Comparison of ENCODE assay signal across 30 cellular contexts in the genomic region with DNA sequence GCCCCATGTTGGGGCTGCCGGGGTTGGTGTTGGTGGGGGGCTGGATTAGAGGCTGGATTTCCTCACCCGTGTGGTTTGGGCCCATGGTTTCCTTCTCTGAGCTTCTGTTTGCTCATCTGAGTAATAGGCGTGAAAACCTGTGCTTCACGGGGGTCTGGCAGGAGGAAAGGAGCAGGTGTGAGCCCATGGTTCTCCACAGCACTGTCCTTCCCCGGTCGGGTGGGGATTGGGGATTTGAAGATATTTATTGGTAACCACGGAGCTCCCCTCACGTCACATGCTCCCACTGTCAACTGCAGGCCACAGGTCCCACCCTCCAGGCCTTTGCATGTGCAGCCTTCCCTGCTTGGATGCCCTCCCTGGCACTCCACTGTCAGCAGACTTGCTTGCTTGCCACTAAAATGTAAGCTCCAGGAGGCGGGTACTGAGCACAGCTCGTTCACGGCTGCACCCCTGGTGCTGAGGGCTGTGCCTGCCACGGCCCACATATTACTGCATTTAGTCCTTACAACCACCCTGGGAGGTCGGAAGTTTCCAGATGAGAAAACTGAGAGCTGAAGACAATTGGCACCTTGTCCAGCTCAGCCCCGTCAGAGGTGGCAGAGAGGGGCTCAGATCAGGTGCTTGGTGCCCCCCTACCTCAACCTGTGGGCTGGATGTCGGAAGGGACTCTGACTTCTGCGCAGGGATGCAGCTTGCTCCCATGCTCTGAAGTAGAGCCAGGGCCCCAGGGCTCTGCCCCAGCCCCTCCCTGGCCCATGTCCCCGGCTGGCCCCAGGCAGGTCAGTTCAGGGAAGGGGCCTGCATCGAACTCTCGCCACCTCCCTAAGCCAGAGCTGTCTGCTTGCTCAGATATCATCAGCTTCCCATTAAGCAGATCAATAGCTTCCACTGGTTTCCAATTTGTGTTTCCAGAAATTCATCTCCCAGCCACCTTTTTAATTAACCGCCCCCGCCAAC.
"Had no signal": no experiment of that assay in that cellular context is flagged by ENCODE, and none has a peak within 500 bp of the region (broad histone marks: within the 10 kb centered on the region; RNA-seq: fewer than 3 reads in every experiment).

No MANE protein-coding gene starts in this region.

- H3K4me3 ChIP-seq: ascending aorta, cardiac muscle cell, coronary artery, dorsolateral prefrontal cortex, gastroesophageal sphincter, heart left ventricle, lower lobe of right lung, right lobe of liver, suprapubic skin, tibial nerve had no signal

- H3K36me3 Mint-ChIP-seq: activated naive CD4-positive, alpha-beta T cell treated with anti-CD3 and anti-CD28 coated beads, Interleukin-2, amount 10 ng/mL, durations not matched to agents 7 days and 5 days; activated naive CD8-positive, alpha-beta T cell treated with anti-CD3 and anti-CD28 coated beads, Interleukin-2, amount 10 ng/mL, durations not matched to agents 7 days and 5 days; brain; natural killer cell treated with Interleukin-12 subunit alpha and Interleukin-12 subunit beta and Interleukin-15 and Interleukin-18, amount 100 ng/mL, for 72 hours had no signal

- H3K4me1 ChIP-seq: ascending aorta, gastroesophageal sphincter, heart left ventricle, lower lobe of right lung, right lobe of liver, suprapubic skin, tibial nerve had no signal

- H3K27ac Mint-ChIP-seq: activated CD4-positive, alpha-beta memory T cell treated with anti-CD3 and anti-CD28 coated beads, Interleukin-2, amount 10 ng/mL, durations not matched to agents 7 days and 5 days; activated CD4-positive, alpha-beta T cell treated with anti-CD3 and anti-CD28 coated beads, Interleukin-2, amount 10 ng/mL, durations not matched to agents 7 days and 5 days; activated naive CD4-positive, alpha-beta T cell treated with anti-CD3 and anti-CD28 coated beads, Interleukin-2, amount 10 ng/mL, durations not matched to agents 7 days and 5 days; activated naive CD8-positive, alpha-beta T cell treated with anti-CD3 and anti-CD28 coated beads, Interleukin-2, amount 10 ng/mL, durations not matched to agents 7 days and 5 days; activated T-cell treated with anti-CD3 and anti-CD28 coated beads, Interleukin-2, amount 50 U/mL, for 24 hours; natural killer cell treated with Interleukin-12 subunit alpha and Interleukin-12 subunit beta and Interleukin-15 and Interleukin-18, amount 100 ng/mL, for 72 hours; T-helper 1 cell treated with Interleukin-12 subunit alpha and Interleukin-12 subunit beta and Interleukin-4 antibody, amounts not matched to agents 30 μg/mL and 1 μg/mL, for 36 hours had no signal

- H3K27me3 ChIP-seq: ascending aorta, cardiac muscle cell, dorsolateral prefrontal cortex, heart left ventricle, right lobe of liver, suprapubic skin, tibial nerve had no signal

- DNase-seq: activated CD4-positive, alpha-beta memory T cell treated with anti-CD3 and anti-CD28 coated beads, Interleukin-2, amount 10 ng/mL, durations not matched to agents 7 days and 5 days; activated CD4-positive, alpha-beta T cell treated with anti-CD3 and anti-CD28 coated beads for 1 hour; activated CD4-positive, alpha-beta T cell treated with anti-CD3 and anti-CD28 coated beads, Interleukin-2, amount 10 ng/mL, durations not matched to agents 7 days and 5 days; activated CD8-positive, alpha-beta memory T cell treated with anti-CD3 and anti-CD28 coated beads, Interleukin-2, amount 50 U/mL, for 48 hours; activated gamma-delta T cell; activated naive CD4-positive, alpha-beta T cell treated with anti-CD3 and anti-CD28 coated beads, Interleukin-2, amount 10 ng/mL, durations not matched to agents 7 days and 5 days; activated naive CD8-positive, alpha-beta T cell treated with anti-CD3 and anti-CD28 coated beads, Interleukin-2, amount 10 ng/mL, durations not matched to agents 7 days and 5 days; activated T-cell treated with anti-CD3 and anti-CD28 coated beads, Interleukin-2, amount 50 U/mL, for 24 hours; cerebellar nuclear complex; kidney glomerular epithelial cell; mesendoderm; stimulated activated CD4-positive, alpha-beta T cell treated with anti-CD3 and anti-CD28 coated beads, Interleukin-12 subunit alpha, Interleukin-12 subunit beta, amount 100 ng/mL, for 4 hours; stimulated activated CD4-positive, alpha-beta T cell treated with anti-CD3 and anti-CD28 coated beads, Interleukin-4, amount 100 ng/mL, for 1 hour; stimulated activated naive CD4-positive, alpha-beta T cell; SW 1271; T-helper 9 cell had no signal

- H3K9me3 ChIP-seq: ascending aorta, gastroesophageal sphincter, heart left ventricle, lower lobe of right lung, right lobe of liver, suprapubic skin, tibial nerve had no signal

- H3K36me3 ChIP-seq: ascending aorta, cardiac muscle cell, gastroesophageal sphincter, heart left ventricle, lower lobe of right lung, right lobe of liver, suprapubic skin, tibial nerve had no signal

- ATAC-seq: gastroesophageal sphincter; heart left ventricle; left lobe of liver; lower lobe of right lung; natural killer cell treated with Interleukin-12 subunit alpha and Interleukin-12 subunit beta and Interleukin-15 and Interleukin-18, amount 100 ng/mL, for 72 hours; right lobe of liver had no signal

- H3K27me3 Mint-ChIP-seq: activated CD4-positive, alpha-beta memory T cell treated with anti-CD3 and anti-CD28 coated beads, Interleukin-2, amount 10 ng/mL, durations not matched to agents 7 days and 5 days; activated CD4-positive, alpha-beta T cell treated with anti-CD3 and anti-CD28 coated beads, Interleukin-2, amount 10 ng/mL, durations not matched to agents 7 days and 5 days; activated naive CD8-positive, alpha-beta T cell treated with anti-CD3 and anti-CD28 coated beads, Interleukin-2, amount 10 ng/mL, durations not matched to agents 7 days and 5 days; activated T-cell treated with anti-CD3 and anti-CD28 coated beads, Interleukin-2, amount 50 U/mL, for 24 hours had no signal

- H3K4me1 Mint-ChIP-seq: activated naive CD4-positive, alpha-beta T cell treated with anti-CD3 and anti-CD28 coated beads, Interleukin-2, amount 10 ng/mL, durations not matched to agents 7 days and 5 days had no signal

- H3K4me3 Mint-ChIP-seq: activated CD4-positive, alpha-beta memory T cell treated with anti-CD3 and anti-CD28 coated beads, Interleukin-2, amount 10 ng/mL, durations not matched to agents 7 days and 5 days; activated CD4-positive, alpha-beta T cell treated with anti-CD3 and anti-CD28 coated beads, Interleukin-2, amount 10 ng/mL, durations not matched to agents 7 days and 5 days; activated naive CD4-positive, alpha-beta T cell treated with anti-CD3 and anti-CD28 coated beads, Interleukin-2, amount 10 ng/mL, durations not matched to agents 7 days and 5 days; activated naive CD8-positive, alpha-beta T cell treated with anti-CD3 and anti-CD28 coated beads, Interleukin-2, amount 10 ng/mL, durations not matched to agents 7 days and 5 days; activated T-cell treated with anti-CD3 and anti-CD28 coated beads, Interleukin-2, amount 50 U/mL, for 24 hours; brain; natural killer cell treated with Interleukin-12 subunit alpha and Interleukin-12 subunit beta and Interleukin-15 and Interleukin-18, amount 100 ng/mL, for 72 hours; T-helper 1 cell treated with Interleukin-12 subunit alpha and Interleukin-12 subunit beta and Interleukin-4 antibody, amounts not matched to agents 30 μg/mL and 1 μg/mL, for 36 hours had no signal

- H3K27ac ChIP-seq: ascending aorta, cardiac muscle cell, coronary artery, dorsolateral prefrontal cortex, gastroesophageal sphincter, heart left ventricle, lower lobe of right lung, right lobe of liver, suprapubic skin, tibial nerve had no signal

- H3K9me3 Mint-ChIP-seq: activated CD4-positive, alpha-beta memory T cell treated with anti-CD3 and anti-CD28 coated beads, Interleukin-2, amount 10 ng/mL, durations not matched to agents 7 days and 5 days; activated CD4-positive, alpha-beta T cell treated with anti-CD3 and anti-CD28 coated beads, Interleukin-2, amount 10 ng/mL, durations not matched to agents 7 days and 5 days; activated naive CD4-positive, alpha-beta T cell treated with anti-CD3 and anti-CD28 coated beads, Interleukin-2, amount 10 ng/mL, durations not matched to agents 7 days and 5 days; activated naive CD8-positive, alpha-beta T cell treated with anti-CD3 and anti-CD28 coated beads, Interleukin-2, amount 10 ng/mL, durations not matched to agents 7 days and 5 days; activated T-cell treated with anti-CD3 and anti-CD28 coated beads, Interleukin-2, amount 50 U/mL, for 24 hours; natural killer cell treated with Interleukin-12 subunit alpha and Interleukin-12 subunit beta and Interleukin-15 and Interleukin-18, amount 100 ng/mL, for 72 hours; T-helper 1 cell treated with Interleukin-12 subunit alpha and Interleukin-12 subunit beta and Interleukin-4 antibody, amounts not matched to agents 30 μg/mL and 1 μg/mL, for 36 hours had no signal
